ENCODE assay signal across 1 cellular context in the genomic region with DNA sequence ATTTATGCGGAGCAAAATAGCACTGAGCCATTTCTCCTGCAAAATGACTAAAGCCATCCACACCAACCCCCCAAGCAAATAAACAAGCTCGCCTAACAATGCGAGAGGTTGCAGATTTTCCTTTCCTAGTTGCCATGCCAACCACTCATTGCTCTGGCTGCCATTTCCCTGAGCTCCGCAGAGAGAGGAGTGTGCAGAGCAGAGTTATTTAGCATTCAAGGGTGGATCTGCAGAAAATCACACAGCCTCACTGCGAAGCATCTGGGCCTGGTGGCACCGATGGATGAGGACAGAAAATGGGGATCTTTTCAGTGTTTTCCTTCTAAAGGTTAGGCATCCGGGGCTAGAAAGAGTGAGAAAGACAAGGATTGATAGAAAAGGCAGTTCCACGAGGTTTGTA.
TF ChIP-seq lines count a peak whose summit lies in the region.

No MANE protein-coding gene starts in this region.

TF ChIP-seq in GM23338, 12 proteins besides CTCF, POLR2A, EP300 and RAD21 (continued from another document):
- TF ChIP-seq EZH2phosphoT487 (IDR thresholded peaks at IDR 0.05; ENCODE audit: unreplicated experiment) (no peak), EZH2 (IDR thresholded peaks at IDR 0.05; ENCODE audit: low read depth, unreplicated experiment) (no peak)
